In genomic region chr12:69555461-69555860, GRCh38 we compare ENCODE assay signal across 16 cellular contexts. TPM values are rescaled to one million over a fixed set of nuclear protein-coding genes. Genes with fewer than 3 reads are reported as not detected.
DNase-seq lines count a peak whose midpoint lies in the region; ATAC-seq, FAIRE-seq and TF ChIP-seq lines count a peak whose summit lies in the region.
"Had no signal": no experiment of that assay in that cellular context is flagged by ENCODE, and none has a peak within 500 bp of the region (broad histone marks: within the 10 kb centered on the region; RNA-seq: fewer than 3 reads in every experiment).

No MANE protein-coding gene starts in this region.

- H3K27ac ChIP-seq in rectal smooth muscle tissue (ENCODE audit: low read depth, low read length) (peak overlapping the region; percentile 22), spleen (no peak overlapping the region)

- ATAC-seq in GM18873 (IDR thresholded peaks at IDR 0.05; ENCODE audit: low FRiP score, unreplicated experiment) = no peak
- ATAC-seq: stimulated activated naive CD8-positive, alpha-beta T cell treated with anti-CD3 and anti-CD28 coated beads, Interleukin-15, amount 100 ng/mL, for 72 hours had no signal

- H3K9ac ChIP-seq in rectal smooth muscle tissue (ENCODE audit: low read length) = no peak overlapping the region

- no peaks in the 10 kb centered on the region for H3K36me3 ChIP-seq in rectal smooth muscle tissue (ENCODE audit: control insufficient read depth, insufficient read depth, low read length)
- no peaks in the 10 kb centered on the region for H3K36me3 ChIP-seq in spleen

- no peaks in the 10 kb centered on the region for H3K27me3 ChIP-seq in rectal smooth muscle tissue (ENCODE audit: control insufficient read depth, insufficient read depth, low read length)
- no peaks in the 10 kb centered on the region for H3K27me3 ChIP-seq in spleen (replicated peaks in 1 of 7)

- 75 to 95% (median 84%) methylated on average over 6 of the region's 6 CpGs for WGBS in spleen, 5 donors

- H3K4me3 ChIP-seq in rectal smooth muscle tissue (ENCODE audit: low read length) = no peak overlapping the region
- no peak overlapping the region for H3K4me3 ChIP-seq in spleen

- TF ChIP-seq POLR2A in spleen (IDR thresholded peaks at IDR 0.05) = no peak

- H3K9me3 ChIP-seq in spleen = no peaks in the 10 kb centered on the region
- H3K9me3 ChIP-seq: Caco-2 had no signal

- intact Hi-C loops in spleen (cut with DNase I; ENCODE audit: low total_unique reads) = no loop called here

- TF ChIP-seq CTCF in spleen (IDR thresholded peaks at IDR 0.05 in 8 of 11, conservative IDR thresholded peaks at IDR 0.05 in 3 of 11) = no peak

- peak; percentile 97 for DNase-seq in EL
- DNase-seq in RCC 7860 (ENCODE audit: low spot score) = peak; percentile 18
- peak; percentile 53 for DNase-seq in epidermal melanocyte (ENCODE audit: insufficient read length, low spot score)
- no peak for DNase-seq in spleen
- DNase-seq in NCI-H1417 (lab: John Stamatoyannopoulos, UW) = no peak
- DNase-seq in NCI-H748 (lab: John Stamatoyannopoulos, UW; ENCODE audit: unreplicated experiment) = no peak
- DNase-seq: activated CD8-positive, alpha-beta memory T cell treated with anti-CD3 and anti-CD28 coated beads for 24 hours; Caco-2; effector CD8-positive, alpha-beta T cell; mesendoderm; NCI-H187; stimulated activated naive CD8-positive, alpha-beta T cell treated with anti-CD3 and anti-CD28 coated beads, Interleukin-15, amount 100 ng/mL, for 72 hours; T-helper 9 cell had no signal

- H3K4me1 ChIP-seq in rectal smooth muscle tissue (ENCODE audit: control insufficient read depth, insufficient read depth, low read length) (peaks cover 6% of the 10 kb centered on the region), spleen (peaks cover 0 to 3% (median 0%) of the 10 kb centered on the region in 6 donors)

- no peak for FAIRE-seq in RCC 7860 (lab: Jason Lieb, UNC)

RNA-seq across cellular contexts. Expression of gene CCT2, which starts 29.8 kb away (rescaled TPM):
- 100 to 1,000 TPM in 1 of 7 donors, 10 to 100 TPM in 6; 80.5 to 120 (median 89.0) TPM for total RNA-seq in spleen
- 100 to 1,000 TPM in 2 of 3 donors, 10 to 100 TPM in 1; 91.6 to 104 (median 103) TPM for polyA plus RNA-seq in spleen

RNA-seq across cellular contexts. Expression of gene LRRC10, which starts 55.2 kb away (rescaled TPM):
- not detected for total RNA-seq in spleen
- not detected for polyA plus RNA-seq in spleen
- total RNA-seq: Caco-2, progenitor cell of endocrine pancreas had no signal

Comparison
In these comparisons a context has a peak if more than half of its experiments do, and no peak if none do; other contexts are left out.
1. DNase-seq: peak in EL (single experiment), RCC 7860 (single experiment) and epidermal melanocyte (single experiment); none in spleen (single experiment), NCI-H1417 (0 of 3) and NCI-H748 (single experiment).